ENCODE assay signal across 2 cellular contexts in genomic region chr1:232183802-232184201, GRCh38.
TF ChIP-seq lines count a peak whose summit lies in the region.

No MANE protein-coding gene starts in this region.

TF ChIP-seq in SK-N-SH, 30 proteins besides CTCF, POLR2A, EP300 and RAD21:
- TF ChIP-seq REST (IDR thresholded peaks at IDR 0.05; ENCODE audit: low read depth, low read length) (no peak), RCOR1 (IDR thresholded peaks at IDR 0.05; ENCODE audit: low read length) (no peak), FOXJ3 (CRISPR knock-in tag; IDR thresholded peaks at IDR 0.05) (no peak), SIN3A (IDR thresholded peaks at IDR 0.05; ENCODE audit: borderline replicate concordance, low read depth, low read length) (no peak), POLR2AphosphoS5 (IDR thresholded peaks at IDR 0.05; ENCODE audit: low read depth, low read length) (no peak), RFX5 (IDR thresholded peaks at IDR 0.05; ENCODE audit: low read length) (no peak), NFIC (IDR thresholded peaks at IDR 0.05; ENCODE audit: borderline replicate concordance) (no peak), TEAD4 (IDR thresholded peaks at IDR 0.05; ENCODE audit: borderline replicate concordance, insufficient read depth) (no peak), CHD2 (IDR thresholded peaks at IDR 0.05; ENCODE audit: low read length, partially characterized antibody) (no peak), USF2 (IDR thresholded peaks at IDR 0.05; ENCODE audit: borderline replicate concordance, low read depth, low read length) (no peak), MEF2A (IDR thresholded peaks at IDR 0.05; ENCODE audit: borderline replicate concordance, low read depth) (no peak), FOSL2 (IDR thresholded peaks at IDR 0.05; ENCODE audit: borderline replicate concordance, low read depth) (no peak), GABPA (IDR thresholded peaks at IDR 0.05; ENCODE audit: low read depth) (no peak), ELF1 (IDR thresholded peaks at IDR 0.05) (no peak), JUND (IDR thresholded peaks at IDR 0.05) (no peak), ZBTB33 (IDR thresholded peaks at IDR 0.05; ENCODE audit: borderline replicate concordance, low read depth) (no peak), PBX3 (IDR thresholded peaks at IDR 0.05) (no peak), TAF1 (IDR thresholded peaks at IDR 0.05; ENCODE audit: borderline replicate concordance, low read depth, low read length) (no peak), USF1 (IDR thresholded peaks at IDR 0.05; ENCODE audit: borderline replicate concordance, low read depth) (no peak)

TF ChIP-seq in SK-N-SH treated with all-trans-retinoic acid at 6 μM for 48 hours, 23 proteins besides CTCF, POLR2A, EP300 and RAD21 (continued from another document):
- TF ChIP-seq PATZ1 (CRISPR knock-in tag; IDR thresholded peaks at IDR 0.05; ENCODE audit: borderline replicate concordance) (no peak), ESRRG (CRISPR knock-in tag; IDR thresholded peaks at IDR 0.05) (no peak), ZNF565 (CRISPR knock-in tag; conservative IDR thresholded peaks at IDR 0.05; ENCODE audit: low read depth) (no peak), ZFP3 (CRISPR knock-in tag; IDR thresholded peaks at IDR 0.05) (no peak), GLIS3 (CRISPR knock-in tag; IDR thresholded peaks at IDR 0.05) (no peak), PPARA (CRISPR knock-in tag; IDR thresholded peaks at IDR 0.05; ENCODE audit: borderline replicate concordance) (no peak), CREB5 (CRISPR knock-in tag; IDR thresholded peaks at IDR 0.05; ENCODE audit: low read depth) (no peak), CSRNP3 (CRISPR knock-in tag; IDR thresholded peaks at IDR 0.05) (no peak), TSHZ2 (CRISPR knock-in tag; IDR thresholded peaks at IDR 0.05) (no peak), CSDC2 (CRISPR knock-in tag; IDR thresholded peaks at IDR 0.05) (no peak), ZFP30 (CRISPR knock-in tag; IDR thresholded peaks at IDR 0.05) (no peak)
TF ChIP-seq in SK-N-SH treated with all-trans-retinoic acid at 6 μM for 48 hours: peak in this region for 0.
